18 cellular contexts compared by ENCODE assay signal in genomic region chr3:44175070-44175469, GRCh38.
"Had no signal": no experiment of that assay in that cellular context is flagged by ENCODE, and none has a peak within 500 bp of the region (broad histone marks: within the 10 kb centered on the region; RNA-seq: fewer than 3 reads in every experiment).

No MANE protein-coding gene starts in this region.

- H3K27me3 ChIP-seq: MG63 had no signal

- H3K36me3 ChIP-seq: MG63 had no signal

- H3K4me3 ChIP-seq: MG63 had no signal

- H3K9me3 ChIP-seq: MG63, SK-N-SH had no signal

- DNase-seq: KBM-7, MG63, NCI-H1105, NCI-H146, NCI-H1694 treated with DMSO at 0.1 percent for 48 hours, NCI-H1930, NCI-H2171 treated with DMSO at 0.1 percent for 48 hours, NCI-H446, NCI-H510A, NCI-H524 treated with DMSO at 0.1 percent for 48 hours, NCI-H82, PC-3, SHP77, SK-N-SH, SW 1271, T-cell had no signal

- H3K27ac ChIP-seq: RWPE1 had no signal

- ATAC-seq: Panc1, PC-3, T-cell had no signal
